Comparison of ENCODE assay signal across 13 cellular contexts in genomic region chr1:88655145-88655544, GRCh38.
"Had no signal": no experiment of that assay in that cellular context is flagged by ENCODE, and none has a peak within 500 bp of the region (broad histone marks: within the 10 kb centered on the region; RNA-seq: fewer than 3 reads in every experiment).

No MANE protein-coding gene starts in this region.

- DNase-seq: NCI-H1436, NCI-H187, NCI-H2029, NCI-H2081 treated with DMSO at 0.1 percent for 48 hours, NCI-H2171, NCI-H226, NCI-H510A, NCI-H524 treated with DMSO at 0.1 percent for 48 hours, Right ventricle myocardium superior, SIG-M5 had no signal

- H3K9me3 ChIP-seq: SJSA1 had no signal

- H3K27me3 ChIP-seq: SJSA1 had no signal

- H3K4me3 ChIP-seq: SJSA1, SK-N-MC had no signal

- H3K36me3 ChIP-seq: SJSA1 had no signal

- H3K27ac ChIP-seq: HL-60, SJSA1, SK-N-MC had no signal

- H3K4me1 ChIP-seq: SJSA1 had no signal
